Comparison of ENCODE assay signal across 1 cellular context in the genomic region with DNA sequence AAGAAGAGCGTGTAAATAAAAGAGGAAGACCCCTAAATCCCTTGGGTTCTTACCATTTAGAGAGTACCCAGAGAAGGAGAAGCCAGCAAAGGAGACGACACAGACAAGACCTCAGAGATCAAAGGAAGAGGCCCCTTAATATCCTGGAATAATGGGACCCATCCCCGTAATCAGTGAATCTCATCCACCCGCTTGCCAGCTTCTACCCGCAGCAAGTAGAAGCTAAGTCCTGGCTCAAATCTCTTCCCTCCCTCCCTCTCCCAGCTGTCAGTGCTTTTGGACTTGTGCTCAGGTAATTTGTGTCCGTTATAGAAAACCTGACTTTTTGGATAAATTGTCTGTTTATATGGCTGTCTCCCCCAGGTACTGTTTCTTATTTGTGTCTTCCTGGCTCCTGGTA.
TF ChIP-seq lines count a peak whose summit lies in the region.

No MANE protein-coding gene starts in this region.

TF ChIP-seq in IMR-90, 13 proteins besides CTCF, POLR2A, EP300 and RAD21:
- TF ChIP-seq SMC3 (IDR thresholded peaks at IDR 0.05; ENCODE audit: low read depth, low read length) = no peak
- no peak for TF ChIP-seq FOS (IDR thresholded peaks at IDR 0.05; ENCODE audit: low read depth, low read length)
- TF ChIP-seq MXI1 (IDR thresholded peaks at IDR 0.05; ENCODE audit: borderline replicate concordance, low read depth, low read length) = no peak
- TF ChIP-seq NFE2L2 (IDR thresholded peaks at IDR 0.05; ENCODE audit: low read depth, low read length) = no peak
- no peak for TF ChIP-seq CEBPB (IDR thresholded peaks at IDR 0.05; ENCODE audit: low read depth, low read length)
- no peak for TF ChIP-seq RCOR1 (IDR thresholded peaks at IDR 0.05; ENCODE audit: insufficient replicate concordance, low read length)
TF ChIP-seq in IMR-90: peak in this region for 0.
